ENCODE assay signal across 28 cellular contexts in genomic region chr15:47691896-47692295, GRCh38. TPM values are rescaled to one million over a fixed set of nuclear protein-coding genes. Genes with fewer than 3 reads are reported as not detected.
"Had no signal": no experiment of that assay in that cellular context is flagged by ENCODE, and none has a peak within 500 bp of the region (broad histone marks: within the 10 kb centered on the region; RNA-seq: fewer than 3 reads in every experiment).

No MANE protein-coding gene starts in this region.

- H3K4me3 ChIP-seq: esophagus muscularis mucosa, gastroesophageal sphincter, lung, neural progenitor cell, psoas muscle, sigmoid colon, stomach, testis, tibial artery had no signal

- H2AFZ ChIP-seq: neural progenitor cell, parathyroid adenoma had no signal

- H3K9ac ChIP-seq: neural progenitor cell, parathyroid adenoma had no signal

- H3K27me3 Mint-ChIP-seq: dendritic cell treated with granulocyte-macrophage colony-stimulating factor and Interleukin-4, amounts not matched to agents 40 ng/mL and 50 ng/mL, for 4 days; type B pancreatic cell had no signal

- H3K27me3 ChIP-seq: esophagus muscularis mucosa, foreskin keratinocyte, gastroesophageal sphincter, neural progenitor cell, sigmoid colon, stomach, testis, tibial artery had no signal

- H3K36me3 Mint-ChIP-seq: mesothelial cell of epicardium; naive thymus-derived CD4-positive, alpha-beta T cell; stimulated activated effector memory CD8-positive, alpha-beta T cell treated with anti-CD3 and anti-CD28 coated beads, Interleukin-12 subunit alpha, Interleukin-12 subunit beta, amount 100 ng/mL, for 72 hours; type B pancreatic cell had no signal

- DNase-seq: effector memory CD4-positive, alpha-beta T cell; foreskin keratinocyte; head of caudate nucleus; left ventricle myocardium superior; mesenchymal stem cell; naive thymus-derived CD4-positive, alpha-beta T cell; psoas muscle; right cardiac atrium; sigmoid colon; stimulated activated CD4-positive, alpha-beta T cell treated with anti-CD3 and anti-CD28 coated beads, Interleukin-2, amount 100 ng/mL, for 24 hours; stimulated activated CD4-positive, alpha-beta T cell treated with anti-CD3 and anti-CD28 coated beads, Interleukin-4, amount 100 ng/mL, for 24 hours; stimulated activated naive CD4-positive, alpha-beta T cell treated with Interleukin-2 at 50 U/mL for 16 hours; stomach; testis; tibial artery had no signal

- H3K4me1 ChIP-seq: esophagus muscularis mucosa, gastroesophageal sphincter, neural progenitor cell, parathyroid adenoma, psoas muscle, sigmoid colon, stomach, testis, tibial artery had no signal

- H3K27ac Mint-ChIP-seq: dendritic cell treated with granulocyte-macrophage colony-stimulating factor and Interleukin-4, amounts not matched to agents 40 ng/mL and 50 ng/mL, for 4 days; mesothelial cell of epicardium; naive thymus-derived CD4-positive, alpha-beta T cell; nephron; stimulated activated effector memory CD8-positive, alpha-beta T cell treated with anti-CD3 and anti-CD28 coated beads, Interleukin-12 subunit alpha, Interleukin-12 subunit beta, amount 100 ng/mL, for 72 hours; type B pancreatic cell had no signal

- H3K79me2 ChIP-seq: parathyroid adenoma had no signal

- H3K4me2 ChIP-seq: neural progenitor cell had no signal

- H3K27ac ChIP-seq: esophagus muscularis mucosa, foreskin keratinocyte, gastroesophageal sphincter, neural progenitor cell, parathyroid adenoma, psoas muscle, sigmoid colon, stomach, testis, tibial artery had no signal

- H3K9me3 ChIP-seq: esophagus muscularis mucosa, gastroesophageal sphincter, psoas muscle, sigmoid colon, stomach, testis, tibial artery had no signal

- H3K4me1 Mint-ChIP-seq: mesothelial cell of epicardium; naive thymus-derived CD4-positive, alpha-beta T cell; stimulated activated effector memory CD8-positive, alpha-beta T cell treated with anti-CD3 and anti-CD28 coated beads, Interleukin-12 subunit alpha, Interleukin-12 subunit beta, amount 100 ng/mL, for 72 hours had no signal

- FAIRE-seq: colon, endothelial cell of umbilical vein, keratinocyte had no signal

- H3K9me3 Mint-ChIP-seq: dendritic cell treated with granulocyte-macrophage colony-stimulating factor and Interleukin-4, amounts not matched to agents 40 ng/mL and 50 ng/mL, for 4 days; nephron; type B pancreatic cell had no signal

- H3K4me3 Mint-ChIP-seq: dendritic cell treated with granulocyte-macrophage colony-stimulating factor and Interleukin-4, amounts not matched to agents 40 ng/mL and 50 ng/mL, for 4 days; mesothelial cell of epicardium; naive thymus-derived CD4-positive, alpha-beta T cell; nephron; neural progenitor cell; stimulated activated effector memory CD8-positive, alpha-beta T cell treated with anti-CD3 and anti-CD28 coated beads, Interleukin-12 subunit alpha, Interleukin-12 subunit beta, amount 100 ng/mL, for 72 hours; type B pancreatic cell had no signal

- H3K36me3 ChIP-seq: esophagus muscularis mucosa, gastroesophageal sphincter, neural progenitor cell, sigmoid colon, stomach, tibial artery had no signal

RNA-seq across cellular contexts. Expression of gene SEMA6D, which starts 25.4 kb away (rescaled TPM):
- total RNA-seq: naive thymus-derived CD4-positive, alpha-beta T cell had no signal
